ENCODE assay signal across 8 cellular contexts in the genomic region with DNA sequence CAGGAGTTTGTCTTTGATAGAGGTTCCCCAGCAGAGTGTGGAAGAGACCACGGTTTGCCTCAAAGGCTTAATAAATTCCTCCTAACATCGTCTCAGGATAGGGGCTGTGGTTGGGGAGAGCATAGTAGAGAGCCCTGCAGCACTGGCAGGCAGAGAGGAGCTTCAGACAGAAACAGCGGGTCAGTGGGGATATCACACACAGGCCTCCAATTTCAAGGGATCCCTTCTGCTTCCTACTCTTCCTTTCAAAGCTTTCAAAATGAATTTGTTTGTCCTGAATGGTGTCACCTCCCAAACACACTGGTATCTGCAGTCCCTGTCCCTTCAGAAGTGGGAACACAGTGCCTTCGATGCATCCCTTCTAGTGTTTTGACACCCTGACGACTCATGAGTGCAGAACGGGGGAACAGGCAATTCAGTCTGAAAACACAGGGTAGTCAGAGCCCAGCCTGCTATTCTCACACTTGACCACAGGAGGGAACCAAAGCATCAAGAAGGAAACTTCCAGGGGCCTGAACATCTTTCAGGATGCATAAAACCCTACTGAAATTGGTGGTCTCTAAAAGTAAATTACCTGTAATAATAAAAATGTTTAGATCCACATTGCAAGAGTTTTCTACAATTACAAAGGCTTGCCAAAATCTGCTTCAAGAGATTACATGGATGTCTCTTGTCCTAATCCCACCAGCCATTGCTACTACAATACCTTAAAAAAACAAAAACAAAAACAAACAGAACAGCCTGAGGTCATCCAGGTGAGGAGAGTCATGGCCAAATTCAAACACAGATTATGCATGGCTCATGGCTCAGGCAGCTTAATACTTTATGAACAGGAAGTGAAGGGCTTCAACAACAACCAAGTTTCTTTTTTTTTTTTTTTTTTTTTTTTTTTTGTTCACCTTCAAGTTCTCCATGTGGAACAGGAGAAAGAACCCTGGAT.
DNase-seq lines count a peak whose midpoint lies in the region; ATAC-seq, FAIRE-seq and TF ChIP-seq lines count a peak whose summit lies in the region.

No MANE protein-coding gene starts in this region.

- DNase-seq in GM03348 (ENCODE audit: low spot score) (peak; percentile 85), NCI-H1694 treated with DMSO at 0.1 percent for 48 hours (lab: John Stamatoyannopoulos, UW) (peak; percentile 69), T47D (ENCODE audit: low read depth in 1 of 2, low spot score in 1 of 2) (peak; percentile 31 to 62)
- peak; percentile 35 to 49 (median 39) for DNase-seq in stimulated activated CD4-positive, alpha-beta T cell treated with anti-CD3 and anti-CD28 coated beads, Interleukin-1b, Interleukin-23, amount 100 ng/mL, for 24 hours (ENCODE audit: low read depth in 4 of 4, low spot score in 1 of 4)

- peak; percentile 95 for TF ChIP-seq CTCF in VCaP (conservative IDR thresholded peaks at IDR 0.05)

- peak; percentile 85 for FAIRE-seq in islet of Langerhans (lab: Jason Lieb, UNC)

- no peak overlapping the region; the same call in 1 of the 2 replicates for H3K27ac ChIP-seq in VCaP

- in situ Hi-C loops in T47D (cut with HindIII; ENCODE audit: low pct_unique_long_range_greater_than_20kb, low sequenced_read_pairs): no loop called here

- ATAC-seq in HG02610 (IDR thresholded peaks at IDR 0.05; ENCODE audit: unreplicated experiment) (peak; percentile 43), GM18873 (IDR thresholded peaks at IDR 0.05; ENCODE audit: low FRiP score, unreplicated experiment) (no peak)
